In the genomic region with DNA sequence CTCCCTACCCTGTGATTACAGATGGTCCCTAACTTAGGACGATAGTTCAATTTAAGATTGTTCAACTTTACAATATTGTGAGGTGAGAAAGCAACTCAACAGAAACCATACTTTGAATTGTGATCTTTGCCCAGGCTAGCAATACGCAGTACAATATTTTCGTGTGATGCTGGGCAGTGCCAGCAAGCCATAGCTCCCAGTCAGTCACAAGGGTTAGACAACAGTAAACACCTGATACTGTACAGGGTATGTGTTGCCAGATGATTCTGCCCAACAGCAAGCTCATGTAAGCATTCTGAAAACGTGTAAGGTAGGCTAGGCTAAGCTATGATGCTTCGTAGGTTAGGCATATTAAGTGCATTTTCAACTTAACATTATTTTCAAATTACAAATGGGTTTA, we compare ENCODE assay signal across 18 cellular contexts. TPM values are rescaled to one million over a fixed set of nuclear protein-coding genes. Genes with fewer than 3 reads are reported as not detected.
"Had no signal": no experiment of that assay in that cellular context is flagged by ENCODE, and none has a peak within 500 bp of the region (broad histone marks: within the 10 kb centered on the region; RNA-seq: fewer than 3 reads in every experiment).

No MANE protein-coding gene starts in this region.

- ATAC-seq: activated naive CD8-positive, alpha-beta T cell treated with anti-CD3 and anti-CD28 coated beads, Interleukin-2, amount 50 U/mL, for 24 hours; gastroesophageal sphincter; stimulated activated effector memory CD8-positive, alpha-beta T cell treated with anti-CD3 and anti-CD28 coated beads, Interleukin-12 subunit alpha, Interleukin-12 subunit beta, amount 100 ng/mL, for 72 hours; T-cell had no signal

- H2AFZ ChIP-seq: hepatocyte had no signal

- H3K27me3 ChIP-seq: breast epithelium, gastroesophageal sphincter, hepatocyte, sigmoid colon, vagina had no signal

- H3K4me2 ChIP-seq: hepatocyte had no signal

- H3K4me3 ChIP-seq: breast epithelium, gastroesophageal sphincter, hepatocyte, prostate gland, sigmoid colon, vagina had no signal

- H3K27ac ChIP-seq: breast epithelium, gastroesophageal sphincter, hepatocyte, prostate gland, sigmoid colon, vagina had no signal

- H3K36me3 ChIP-seq: breast epithelium, gastroesophageal sphincter, prostate gland, sigmoid colon, vagina had no signal

- H3K9me3 ChIP-seq: breast epithelium, gastroesophageal sphincter, prostate gland, sigmoid colon, vagina had no signal

- H3K4me3 Mint-ChIP-seq: activated naive CD4-positive, alpha-beta T cell treated with anti-CD3 and anti-CD28 coated beads for 36 hours; activated naive CD8-positive, alpha-beta T cell treated with anti-CD3 and anti-CD28 coated beads, Interleukin-2, amount 50 U/mL, for 24 hours; nephron progenitor cell; stimulated activated effector memory CD8-positive, alpha-beta T cell treated with anti-CD3 and anti-CD28 coated beads, Interleukin-12 subunit alpha, Interleukin-12 subunit beta, amount 100 ng/mL, for 72 hours had no signal

- H3K27me3 Mint-ChIP-seq: activated naive CD8-positive, alpha-beta T cell treated with anti-CD3 and anti-CD28 coated beads, Interleukin-2, amount 50 U/mL, for 24 hours; T-cell had no signal

- H3K4me1 ChIP-seq: prostate gland had no signal

- DNase-seq: activated CD4-positive, alpha-beta T cell treated with anti-CD3 and anti-CD28 coated beads, Interleukin-2, amount 50 U/mL, for 4 hours; activated CD4-positive, CD25-positive, alpha-beta regulatory T cell treated with anti-CD3 and anti-CD28 coated beads, Interleukin-2, amount 50 U/mL, for 72 hours; activated naive CD4-positive, alpha-beta T cell treated with anti-CD3 and anti-CD28 coated beads for 36 hours; activated naive CD8-positive, alpha-beta T cell treated with anti-CD3 and anti-CD28 coated beads, Interleukin-2, amount 50 U/mL, for 24 hours; activated T-cell treated with anti-CD3 and anti-CD28 coated beads for 4 hours; aorta; islet precursor cell; nephron progenitor cell; sigmoid colon; T-cell; T1000 had no signal

- H3K27ac Mint-ChIP-seq: activated naive CD4-positive, alpha-beta T cell treated with anti-CD3 and anti-CD28 coated beads for 36 hours; activated naive CD8-positive, alpha-beta T cell treated with anti-CD3 and anti-CD28 coated beads, Interleukin-2, amount 50 U/mL, for 24 hours; nephron progenitor cell; T-cell had no signal

- H3K9me3 Mint-ChIP-seq: activated naive CD4-positive, alpha-beta T cell treated with anti-CD3 and anti-CD28 coated beads for 36 hours; activated naive CD8-positive, alpha-beta T cell treated with anti-CD3 and anti-CD28 coated beads, Interleukin-2, amount 50 U/mL, for 24 hours; stimulated activated effector memory CD8-positive, alpha-beta T cell treated with anti-CD3 and anti-CD28 coated beads, Interleukin-12 subunit alpha, Interleukin-12 subunit beta, amount 100 ng/mL, for 72 hours; T-cell had no signal

RNA-seq across cellular contexts. Expression of a gene that starts 50.6 kb away (rescaled TPM):
- total RNA-seq: epithelial cell of proximal tubule had no signal
